Comparison of ENCODE assay signal across 9 cellular contexts in the genomic region with DNA sequence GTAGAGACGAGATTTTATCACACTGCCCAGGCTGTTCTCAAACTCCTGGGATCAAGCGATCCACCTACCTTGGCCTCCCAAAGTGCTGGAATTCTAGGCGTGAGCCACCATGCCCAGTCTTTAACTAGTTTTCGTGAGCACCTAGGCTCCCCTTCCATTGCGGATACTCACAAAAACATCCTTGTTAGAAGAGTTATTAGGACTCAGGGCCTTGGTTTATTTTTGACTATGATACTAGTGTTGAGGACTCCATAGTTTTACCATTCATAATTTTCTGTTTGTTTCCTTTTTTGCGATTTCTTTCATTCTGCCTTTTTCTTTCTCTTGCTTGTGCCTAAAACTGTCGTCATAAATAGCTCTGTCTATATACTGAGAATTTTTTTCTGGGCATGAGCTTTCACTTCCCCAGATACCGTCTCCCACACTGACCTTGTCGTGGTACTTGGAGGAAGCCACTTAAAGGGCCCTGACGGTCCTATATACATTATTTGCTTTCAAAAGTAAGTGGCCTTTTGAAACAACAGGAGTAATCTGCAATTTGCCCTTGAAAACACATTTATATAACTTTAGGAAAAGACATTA. TPM values are rescaled to one million over a fixed set of nuclear protein-coding genes. Genes with fewer than 3 reads are reported as not detected.
A peak's percentile ranks its signal among the peaks of the same experiment; 100 is the strongest.
DNase-seq lines count a peak whose midpoint lies in the region; ATAC-seq and TF ChIP-seq lines count a peak whose summit lies in the region.
"Had no signal": no experiment of that assay in that cellular context is flagged by ENCODE, and none has a peak within 500 bp of the region (broad histone marks: within the 10 kb centered on the region; RNA-seq: fewer than 3 reads in every experiment).

No MANE protein-coding gene starts in this region.

- H3K27ac ChIP-seq in CD4-positive, alpha-beta T cell (ENCODE audit: low read depth, low read length), result no peak overlapping the region

- TF ChIP-seq CTCF in CD4-positive, alpha-beta T cell (IDR thresholded peaks at IDR 0.05), result no peak

- peaks cover 12 to 16% (median 15%) of the 10 kb centered on the region in 3 donors for H3K4me1 Mint-ChIP-seq in naive B cell
- H3K4me1 Mint-ChIP-seq in CD4-positive, alpha-beta T cell (ENCODE audit: low read depth), result peaks cover 9% of the 10 kb centered on the region
- H3K4me1 Mint-ChIP-seq in activated T-helper 17 cell treated with anti-CD3 and anti-CD28 coated beads, Interleukin-2, amount 50 U/mL, for 72 hours, result no peaks in the 10 kb centered on the region

- DNase-seq in naive B cell, result no peak
- DNase-seq in CD4-positive, alpha-beta T cell, result no peak
- no peak for DNase-seq in T-helper 2 cell
- DNase-seq in UCSD-AML1 (lab: John Stamatoyannopoulos, UW; ENCODE audit: unreplicated experiment), result no peak
- DNase-seq: heart right ventricle had no signal

- peaks cover 9% of the 10 kb centered on the region for H3K27me3 ChIP-seq in CD4-positive, alpha-beta T cell (ENCODE audit: control insufficient read depth, insufficient read depth, low read length)

- CTCF ChIA-PET in CD4-positive, alpha-beta T cell (lab: Charles Lee), result interaction anchor here (1.6 to 1.7 kb wide), 2 partner anchors 11 to 15 kb away, joined by 3 to 4 read pairs; no protein-coding TSS in a partner anchor

- H3K9me3 Mint-ChIP-seq in naive B cell, result no peaks in the 10 kb centered on the region
- no peaks in the 10 kb centered on the region for H3K9me3 Mint-ChIP-seq in CD4-positive, alpha-beta T cell
- H3K9me3 Mint-ChIP-seq in activated T-helper 17 cell treated with anti-CD3 and anti-CD28 coated beads, Interleukin-2, amount 50 U/mL, for 72 hours, result no peaks in the 10 kb centered on the region

- H3K4me3 Mint-ChIP-seq in naive B cell, result no peak overlapping the region
- H3K4me3 Mint-ChIP-seq in CD4-positive, alpha-beta T cell, result no peak overlapping the region
- H3K4me3 Mint-ChIP-seq in activated T-helper 17 cell treated with anti-CD3 and anti-CD28 coated beads, Interleukin-2, amount 50 U/mL, for 72 hours, result no peak overlapping the region

- H3K27ac Mint-ChIP-seq in naive B cell, result peak overlapping the region in 2 of 6 donors; percentile 8 to 48
- no peak overlapping the region for H3K27ac Mint-ChIP-seq in CD4-positive, alpha-beta T cell
- H3K27ac Mint-ChIP-seq in activated T-helper 17 cell treated with anti-CD3 and anti-CD28 coated beads, Interleukin-2, amount 50 U/mL, for 72 hours, result no peak overlapping the region

- POLR2A ChIA-PET in CD4-positive, alpha-beta T cell (lab: Charles Lee), result no interaction called here

- peaks cover 30 to 33% (median 32%) of the 10 kb centered on the region in 3 donors for H3K27me3 Mint-ChIP-seq in naive B cell
- peaks cover 29% of the 10 kb centered on the region for H3K27me3 Mint-ChIP-seq in CD4-positive, alpha-beta T cell
- H3K27me3 Mint-ChIP-seq in activated T-helper 17 cell treated with anti-CD3 and anti-CD28 coated beads, Interleukin-2, amount 50 U/mL, for 72 hours, result peaks cover 11% of the 10 kb centered on the region

- H3K36me3 Mint-ChIP-seq in naive B cell, result no peaks in the 10 kb centered on the region
- H3K36me3 Mint-ChIP-seq in CD4-positive, alpha-beta T cell (ENCODE audit: low read depth), result no peaks in the 10 kb centered on the region
- no peaks in the 10 kb centered on the region for H3K36me3 Mint-ChIP-seq in activated T-helper 17 cell treated with anti-CD3 and anti-CD28 coated beads, Interleukin-2, amount 50 U/mL, for 72 hours (ENCODE audit: low read depth)

- ATAC-seq in GM18867 (IDR thresholded peaks at IDR 0.05; ENCODE audit: unreplicated experiment) (peak; percentile 98), GM21737 (IDR thresholded peaks at IDR 0.05; ENCODE audit: unreplicated experiment) (peak; percentile 89), HG03571 (IDR thresholded peaks at IDR 0.05; ENCODE audit: unreplicated experiment) (peak; percentile 87), naive B cell (ENCODE audit: low read depth in 2 of 2) (peak; percentile 54 to 72)
- ATAC-seq in CD4-positive, alpha-beta T cell (ENCODE audit: poor library complexity), result no peak
- no peak for ATAC-seq in activated T-helper 17 cell treated with anti-CD3 and anti-CD28 coated beads, Interleukin-2, amount 50 U/mL, for 72 hours (replicated peaks)
- ATAC-seq: heart right ventricle had no signal

- no peaks in the 10 kb centered on the region for H3K9me3 ChIP-seq in CD4-positive, alpha-beta T cell (ENCODE audit: control insufficient read depth, low read length)

- intact Hi-C loops in CD4-positive, alpha-beta T cell (cut with DNase I, micrococcal nuclease), result no loop called here

RNA-seq across cellular contexts. Expression of gene F2R, which starts 5.2 kb away (rescaled TPM):
- polyA plus RNA-seq in naive B cell (ENCODE audit: low read depth in 6 of 6), result under 1 TPM in 5 of 6 donors, not detected in 1; 0.08 to 0.61 (median 0.27) TPM
- total RNA-seq in CD4-positive, alpha-beta T cell, result 1 to 10 TPM; 1.9 to 2.7 TPM
- total RNA-seq in activated T-helper 17 cell treated with anti-CD3 and anti-CD28 coated beads, Interleukin-2, amount 50 U/mL, for 72 hours, result 10 to 100 TPM in 1 of 2 donors, 1 to 10 TPM in 1; 9.4 to 33.4 TPM

Comparison
In these comparisons a context has a peak if more than half of its experiments do, and no peak if none do; other contexts are left out.
1. ATAC-seq: peak in GM18867 (single experiment), GM21737 (single experiment), HG03571 (single experiment) and naive B cell (2 of 2); none in CD4-positive, alpha-beta T cell (single experiment) and activated T-helper 17 cell treated with anti-CD3 and anti-CD28 coated beads, Interleukin-2, amount 50 U/mL, for 72 hours (single experiment).